Comparison of ENCODE assay signal across 20 cellular contexts in the genomic region with DNA sequence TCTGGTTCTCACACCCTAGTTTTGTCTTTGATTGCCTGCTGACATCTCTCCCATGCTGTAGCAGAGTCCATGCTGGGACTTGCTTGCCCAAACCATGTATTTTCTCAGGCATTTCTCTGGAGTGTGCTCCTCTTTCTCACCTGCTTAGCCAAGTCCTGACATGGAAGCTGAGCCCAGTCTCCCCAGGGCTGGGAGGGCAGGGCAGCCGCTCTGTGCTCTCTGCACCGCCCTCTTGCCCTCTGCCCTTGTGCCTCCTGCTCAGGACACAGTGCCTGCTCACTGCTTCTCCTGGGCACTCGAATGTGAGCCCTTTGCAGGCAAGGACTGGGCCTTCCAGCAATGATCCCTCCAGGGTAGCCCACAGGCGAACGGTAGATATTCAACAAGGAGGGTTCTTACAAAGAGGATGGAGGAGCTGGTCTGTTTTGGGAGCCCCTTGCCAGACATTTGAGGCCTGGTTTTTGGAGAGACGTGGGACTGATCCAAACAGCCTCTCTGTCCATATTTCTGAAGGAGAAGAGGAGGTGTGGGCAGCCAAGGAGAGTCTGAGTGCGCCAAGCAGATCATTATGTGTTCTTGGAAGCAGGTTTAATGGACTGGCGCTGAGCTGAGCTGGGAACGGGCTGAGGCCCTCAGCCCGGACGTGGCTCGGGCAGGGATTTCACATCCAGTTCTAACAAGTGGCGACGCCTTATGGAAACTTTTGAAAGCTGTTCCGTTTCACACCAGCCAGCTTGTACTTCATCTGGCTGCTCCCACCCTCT. TPM values are rescaled to one million over a fixed set of nuclear protein-coding genes. Genes with fewer than 3 reads are reported as not detected.
A peak's percentile ranks its signal among the peaks of the same experiment; 100 is the strongest.
DNase-seq lines count a peak whose midpoint lies in the region; ATAC-seq, FAIRE-seq and TF ChIP-seq lines count a peak whose summit lies in the region.
"Had no signal": no experiment of that assay in that cellular context is flagged by ENCODE, and none has a peak within 500 bp of the region (broad histone marks: within the 10 kb centered on the region; RNA-seq: fewer than 3 reads in every experiment).

No MANE protein-coding gene starts in this region.

- no peaks in the 10 kb centered on the region for H3K9me3 Mint-ChIP-seq in chondrocyte (ENCODE audit: low read depth)
- H3K9me3 Mint-ChIP-seq: activated CD4-positive, alpha-beta T cell treated with anti-CD3 and anti-CD28 coated beads, Interleukin-2, amount 10 ng/mL, durations not matched to agents 24 days and 14 days; activated T-helper 1 cell treated with anti-CD3 and anti-CD28 coated beads, Interleukin-12 subunit alpha, Interleukin-12 subunit beta, Interleukin-2, Interleukin-4 antibody, amounts not matched to agents 30 ng/mL and 10 ng/mL and 1 ng/mL, durations not matched to agents 14 hours and 24 hours and 36 hours had no signal

- H3K36me3 Mint-ChIP-seq in chondrocyte (ENCODE audit: low read depth): no peaks in the 10 kb centered on the region

- H3K27ac Mint-ChIP-seq in chondrocyte (ENCODE audit: unreplicated experiment): no peak overlapping the region
- H3K27ac Mint-ChIP-seq: activated CD4-positive, alpha-beta T cell treated with anti-CD3 and anti-CD28 coated beads, Interleukin-2, amount 10 ng/mL, durations not matched to agents 24 days and 14 days; activated T-helper 1 cell treated with anti-CD3 and anti-CD28 coated beads, Interleukin-12 subunit alpha, Interleukin-12 subunit beta, Interleukin-2, Interleukin-4 antibody, amounts not matched to agents 30 ng/mL and 10 ng/mL and 1 ng/mL, durations not matched to agents 14 hours and 24 hours and 36 hours had no signal

- peak overlapping the region in 11 of 12 donors; percentile 8 to 82 (median 50) for H3K27ac ChIP-seq in heart left ventricle
- peak overlapping the region in 3 of 4 donors; percentile 25 to 49 (median 33) for H3K27ac ChIP-seq in transverse colon
- H3K27ac ChIP-seq: brain microvascular endothelial cell had no signal

- WGBS in heart left ventricle, 4 donors: 66 to 79% (median 77%) methylated on average over 14 to 15 of the region's 15 CpGs
- WGBS in transverse colon (ENCODE audit: low coverage in 1 of 2), 2 donors: 81% methylated on average over 15 of the region's 15 CpGs; no CpG with 5 or more reads in 1 of the 2 donors

- H3K4me3 ChIP-seq in heart left ventricle (no peak overlapping the region), mucosa of descending colon (no peak overlapping the region), transverse colon (no peak overlapping the region)

- no peak overlapping the region for H3K4me3 Mint-ChIP-seq in chondrocyte (ENCODE audit: unreplicated experiment)
- H3K4me3 Mint-ChIP-seq: activated CD4-positive, alpha-beta T cell treated with anti-CD3 and anti-CD28 coated beads, Interleukin-2, amount 10 ng/mL, durations not matched to agents 24 days and 14 days; activated T-helper 1 cell treated with anti-CD3 and anti-CD28 coated beads, Interleukin-12 subunit alpha, Interleukin-12 subunit beta, Interleukin-2, Interleukin-4 antibody, amounts not matched to agents 30 ng/mL and 10 ng/mL and 1 ng/mL, durations not matched to agents 14 hours and 24 hours and 36 hours had no signal

- no peaks in the 10 kb centered on the region for H3K27me3 ChIP-seq in heart left ventricle
- H3K27me3 ChIP-seq in transverse colon: peaks cover 4% of the 10 kb centered on the region

- intact Hi-C loops in heart left ventricle (cut with DNase I) (loop anchor here in 1 of 10 donors (10.0 kb wide), 1 partner anchor 94 kb away; no protein-coding TSS in a partner anchor), mucosa of descending colon (cut with DNase I, micrococcal nuclease) (no loop called here), transverse colon (cut with DNase I; ENCODE audit: low total_unique reads) (no loop called here)

- TF ChIP-seq POLR2A in heart left ventricle (IDR thresholded peaks at IDR 0.05) (no peak), transverse colon (IDR thresholded peaks at IDR 0.05) (no peak)

- no peak for TF ChIP-seq EP300 in transverse colon (IDR thresholded peaks at IDR 0.05; ENCODE audit: low read depth)

- in situ Hi-C loops in transverse colon (cut with MboI; ENCODE audit: low pct_ligation_motif_present in 1 of 4, low pct_unique_long_range_greater_than_20kb in 1 of 4, low sequenced_read_pairs in 3 of 4): no loop called here

- H3K9me3 ChIP-seq in heart left ventricle (no peaks in the 10 kb centered on the region), mucosa of descending colon (no peaks in the 10 kb centered on the region), transverse colon (no peaks in the 10 kb centered on the region)

- H3K4me1 ChIP-seq in heart left ventricle (peaks cover 0 to 22% (median 4%) of the 10 kb centered on the region in 12 donors), mucosa of descending colon (ENCODE audit: low read depth) (peaks cover 20% of the 10 kb centered on the region), transverse colon (peaks cover 9 to 30% (median 13%) of the 10 kb centered on the region in 4 donors)

- TF ChIP-seq CTCF in heart left ventricle (IDR thresholded peaks at IDR 0.05) (peak in 2 of 12 donors; percentile 24 to 34), mucosa of descending colon (IDR thresholded peaks at IDR 0.05) (no peak), transverse colon (IDR thresholded peaks at IDR 0.05) (no peak), chondrocyte (IDR thresholded peaks at IDR 0.05) (no peak)

- peaks cover 3% of the 10 kb centered on the region for H3K27me3 Mint-ChIP-seq in chondrocyte (ENCODE audit: low read depth)

- DNase-seq in anterior cingulate cortex (lab: John Stamatoyannopoulos, UW): peak in 41 of 58 donors; percentile 3 to 72 (median 28)
- DNase-seq in heart left ventricle: peak; percentile 34 to 72 (median 58)
- peak in 2 of 3 donors; percentile 49 to 58 for DNase-seq in mucosa of descending colon
- DNase-seq in transverse colon: peak; percentile 16
- no peak for DNase-seq in KG1 (lab: John Stamatoyannopoulos, UW)
- DNase-seq in chondrocyte (ENCODE audit: low spot score): no peak
- no peak for DNase-seq in glomerular visceral epithelial cell (ENCODE audit: extremely low spot score)
- no peak for DNase-seq in GM19239 (ENCODE audit: insufficient read length, low spot score)
- DNase-seq: activated CD4-positive, alpha-beta T cell treated with anti-CD3 and anti-CD28 coated beads, Interleukin-2, amount 10 ng/mL, durations not matched to agents 24 days and 14 days; brain microvascular endothelial cell; MV-4-11; NCI-H510A; stimulated activated CD4-positive, alpha-beta T cell treated with anti-CD3 and anti-CD28 coated beads, Interleukin-15, amount 100 ng/mL, for 24 hours; stimulated activated CD8-positive, alpha-beta memory T cell treated with anti-CD3 and anti-CD28 coated beads, Interleukin-4, amount 100 ng/mL, for 48 hours; T-helper 2 cell had no signal

- peaks cover 27% of the 10 kb centered on the region for H3K4me1 Mint-ChIP-seq in chondrocyte (ENCODE audit: low read depth)
- H3K4me1 Mint-ChIP-seq: activated CD4-positive, alpha-beta T cell treated with anti-CD3 and anti-CD28 coated beads, Interleukin-2, amount 10 ng/mL, durations not matched to agents 24 days and 14 days had no signal

- no peaks in the 10 kb centered on the region for H3K36me3 ChIP-seq in heart left ventricle
- H3K36me3 ChIP-seq in mucosa of descending colon (ENCODE audit: low read depth): no peaks in the 10 kb centered on the region
- H3K36me3 ChIP-seq in transverse colon: no peaks in the 10 kb centered on the region
- H3K36me3 ChIP-seq: brain microvascular endothelial cell had no signal

- FAIRE-seq in GM19239 (lab: Jason Lieb, UNC): no peak
- FAIRE-seq: endothelial cell of umbilical vein, H54 had no signal

- peak; percentile 68 to 78 (median 76) for ATAC-seq in heart left ventricle
- ATAC-seq in mucosa of descending colon: peak; percentile 31
- ATAC-seq: Panc1 had no signal

RNA-seq across cellular contexts. Expression of gene SLC14A2, which starts 4.0 kb away (rescaled TPM):
- total RNA-seq in heart left ventricle (under 1 TPM in 4 of 9 donors, not detected in 5; 0.08 to 0.41 (median 0.16) TPM), mucosa of descending colon (under 1 TPM in 1 of 3 donors, not detected in 2; 0.17 TPM), transverse colon (not detected), chondrocyte (not detected in 3 replicates)
- polyA plus RNA-seq in heart left ventricle: under 1 TPM in 1 of 2 donors, not detected in 1; 0.03 TPM
- total RNA-seq: activated CD4-positive, alpha-beta T cell treated with anti-CD3 and anti-CD28 coated beads, Interleukin-2, amount 10 ng/mL, durations not matched to agents 24 days and 14 days; activated T-helper 1 cell treated with anti-CD3 and anti-CD28 coated beads, Interleukin-12 subunit alpha, Interleukin-12 subunit beta, Interleukin-2, Interleukin-4 antibody, amounts not matched to agents 30 ng/mL and 10 ng/mL and 1 ng/mL, durations not matched to agents 14 hours and 24 hours and 36 hours; Daoy; endothelial cell of umbilical vein had no signal

Comparison
In these comparisons a context has a peak if more than half of its experiments do, and no peak if none do; other contexts are left out.
1. DNase-seq: peak in anterior cingulate cortex (41 of 58), heart left ventricle (5 of 5), mucosa of descending colon (2 of 3) and transverse colon (single experiment); none in KG1 (single experiment), chondrocyte (single experiment), glomerular visceral epithelial cell (single experiment) and GM19239 (single experiment).